Comparison of ENCODE assay signal across 8 cellular contexts in genomic region chr18:5894613-5895299, GRCh38. TPM values are rescaled to one million over a fixed set of nuclear protein-coding genes. Genes with fewer than 3 reads are reported as not detected.
A peak's percentile ranks its signal among the peaks of the same experiment; 100 is the strongest.
DNase-seq lines count a peak whose midpoint lies in the region; ATAC-seq and FAIRE-seq lines count a peak whose summit lies in the region.

No MANE protein-coding gene starts in this region.

- H3K4me3 ChIP-seq in SJSA1 (peak overlapping the region; percentile 72), iPS DF 6.9 (ENCODE audit: low read length) (peak overlapping the region; percentile 59), small intestine (ENCODE audit: low read depth in 1 of 2, low read length in 2 of 2) (peak overlapping the region; percentile 2 to 41)

- H3K36me3 ChIP-seq in SJSA1 (peaks cover 14% of the 10 kb centered on the region; the same call in 1 of the 2 replicates), iPS DF 6.9 (ENCODE audit: control insufficient read depth, insufficient read depth, low read length) (no peaks in the 10 kb centered on the region), small intestine (ENCODE audit: control insufficient read depth in 2 of 2, insufficient read depth in 2 of 2, low read length in 2 of 2) (no peaks in the 10 kb centered on the region)

- no CpG with 5 or more reads among the region's 56 CpGs for WGBS in iPS DF 6.9 (ENCODE audit: insufficient coverage, insufficient read length)
- WGBS in small intestine, 3 donors = 2 to 3% (median 2%) methylated on average over 53 to 56 of the region's 56 CpGs

- DNase-seq in SJSA1 (ENCODE audit: low read depth in 1 of 2, low spot score in 2 of 2) = peak in 1 of 2 experiments; percentile 54
- DNase-seq in iPS DF 6.9 (ENCODE audit: low read depth, low spot score) = no peak
- DNase-seq in small intestine = no peak
- no peak for DNase-seq in activated effector memory CD4-positive, alpha-beta T cell treated with anti-CD3 and anti-CD28 coated beads, Interleukin-2, amount 50 U/mL, for 16 hours

- H3K27me3 ChIP-seq in SJSA1 (replicated peaks) = peaks cover 24% of the 10 kb centered on the region
- peaks cover 2% of the 10 kb centered on the region; the same call in 1 of the 2 replicates for H3K27me3 ChIP-seq in iPS DF 6.9 (ENCODE audit: control insufficient read depth, insufficient read depth, low read length)
- H3K27me3 ChIP-seq in small intestine (ENCODE audit: control insufficient read depth in 2 of 2, insufficient read depth in 2 of 2, low read length in 2 of 2) = peaks cover 16 to 27% of the 10 kb centered on the region in 2 donors

- H3K4me1 ChIP-seq in SJSA1 (replicated peaks) (peaks cover 44% of the 10 kb centered on the region), iPS DF 6.9 (ENCODE audit: control insufficient read depth, insufficient read depth, low read length) (peaks cover 6% of the 10 kb centered on the region), small intestine (ENCODE audit: control insufficient read depth in 2 of 2, insufficient read depth in 1 of 2, low read depth in 1 of 2, low read length in 1 of 2) (peaks cover 0 to 3% of the 10 kb centered on the region in 2 donors)

- H3K27ac ChIP-seq in SJSA1 (peak overlapping the region; percentile 53), iPS DF 6.9 (ENCODE audit: low read length) (no peak overlapping the region), small intestine (ENCODE audit: low read depth in 1 of 2, low read length in 1 of 2) (no peak overlapping the region)

- FAIRE-seq in small intestine (lab: Jason Lieb, UNC) = no peak

- H3K9me3 ChIP-seq in SJSA1 (replicated peaks) (no peaks in the 10 kb centered on the region), iPS DF 6.9 (ENCODE audit: control insufficient read depth, insufficient read depth, low read length) (no peaks in the 10 kb centered on the region), small intestine (ENCODE audit: control insufficient read depth, low read depth) (no peaks in the 10 kb centered on the region)

- peak; percentile 4 for ATAC-seq in GM19438 (IDR thresholded peaks at IDR 0.05; ENCODE audit: low read depth, unreplicated experiment)
- ATAC-seq in GM21381 (IDR thresholded peaks at IDR 0.05; ENCODE audit: unreplicated experiment) = no peak
- ATAC-seq in GM21576 (IDR thresholded peaks at IDR 0.05; ENCODE audit: unreplicated experiment) = no peak
- no peak for ATAC-seq in HG02588 (IDR thresholded peaks at IDR 0.05; ENCODE audit: unreplicated experiment)

RNA-seq across cellular contexts. Expression of gene TMEM200C, which starts 0.6 kb away (rescaled TPM):
- 3.9 and 8.1 TPM in 2 replicates for total RNA-seq in SJSA1 (2014; rRNA removed; shearing (Covaris generic))
- polyA plus RNA-seq in small intestine = under 1 TPM in 1 of 3 donors, not detected in 2; 0.16 TPM

Comparison
In these comparisons a context has a peak if more than half of its experiments do, and no peak if none do; other contexts are left out.
1. H3K4me3 ChIP-seq: peak in every context shown above with its lines; median percentile 72 in SJSA1; 59 in iPS DF 6.9; 22 in small intestine.